ENCODE assay signal across 9 cellular contexts in genomic region chr15:50137330-50137761, GRCh38. TPM values are rescaled to one million over a fixed set of nuclear protein-coding genes. Genes with fewer than 3 reads are reported as not detected.
A peak's percentile ranks its signal among the peaks of the same experiment; 100 is the strongest.
DNase-seq lines count a peak whose midpoint lies in the region; ATAC-seq and TF ChIP-seq lines count a peak whose summit lies in the region.
"Had no signal": no experiment of that assay in that cellular context is flagged by ENCODE, and none has a peak within 500 bp of the region (broad histone marks: within the 10 kb centered on the region; RNA-seq: fewer than 3 reads in every experiment).

No MANE protein-coding gene starts in this region.

- ATAC-seq in HG03378 (IDR thresholded peaks at IDR 0.05; ENCODE audit: unreplicated experiment) (no peak), gastroesophageal sphincter (no peak), HG02623 (IDR thresholded peaks at IDR 0.05; ENCODE audit: unreplicated experiment) (no peak)

- no peaks in the 10 kb centered on the region for H3K9me3 Mint-ChIP-seq in activated naive CD4-positive, alpha-beta T cell treated with anti-CD3 and anti-CD28 coated beads, Interleukin-2, amount 50 U/mL, for 24 hours
- H3K9me3 Mint-ChIP-seq in activated naive CD4-positive, alpha-beta T cell treated with anti-CD3 and anti-CD28 coated beads, Interleukin-2, amount 10 ng/mL, durations not matched to agents 7 days and 5 days, result peaks cover 4% of the 10 kb centered on the region
- no peaks in the 10 kb centered on the region for H3K9me3 Mint-ChIP-seq in type B pancreatic cell

- H3K27me3 ChIP-seq in gastroesophageal sphincter, result no peaks in the 10 kb centered on the region

- no peak for DNase-seq in activated naive CD4-positive, alpha-beta T cell treated with anti-CD3 and anti-CD28 coated beads, Interleukin-2, amount 10 ng/mL, durations not matched to agents 7 days and 5 days
- peak; percentile 49 to 65 for DNase-seq in activated CD4-positive, alpha-beta T cell treated with anti-CD3 and anti-CD28 coated beads, Interleukin-2, amount 50 U/mL, for 48 hours
- DNase-seq in glomerular endothelial cell (ENCODE audit: extremely low read depth, low read depth, low spot score) (peak; percentile 68), type B pancreatic cell (ENCODE audit: extremely low spot score, unreplicated experiment) (no peak)
- DNase-seq: NCI-H446 had no signal

- H3K36me3 ChIP-seq in gastroesophageal sphincter, result no peaks in the 10 kb centered on the region

- peaks cover 4% of the 10 kb centered on the region for H3K27me3 Mint-ChIP-seq in activated naive CD4-positive, alpha-beta T cell treated with anti-CD3 and anti-CD28 coated beads, Interleukin-2, amount 50 U/mL, for 24 hours
- peaks cover 4% of the 10 kb centered on the region for H3K27me3 Mint-ChIP-seq in activated naive CD4-positive, alpha-beta T cell treated with anti-CD3 and anti-CD28 coated beads, Interleukin-2, amount 10 ng/mL, durations not matched to agents 7 days and 5 days
- H3K27me3 Mint-ChIP-seq in type B pancreatic cell, result no peaks in the 10 kb centered on the region

- 64 to 85% methylated on average over 5 to 7 of the region's 7 CpGs for WGBS in gastroesophageal sphincter (ENCODE audit: low coverage in 1 of 2), 2 donors

- no peak overlapping the region for H3K4me3 ChIP-seq in gastroesophageal sphincter

- H3K36me3 Mint-ChIP-seq in activated naive CD4-positive, alpha-beta T cell treated with anti-CD3 and anti-CD28 coated beads, Interleukin-2, amount 50 U/mL, for 24 hours, result no peaks in the 10 kb centered on the region
- H3K36me3 Mint-ChIP-seq in activated naive CD4-positive, alpha-beta T cell treated with anti-CD3 and anti-CD28 coated beads, Interleukin-2, amount 10 ng/mL, durations not matched to agents 7 days and 5 days, result no peaks in the 10 kb centered on the region
- H3K36me3 Mint-ChIP-seq in type B pancreatic cell, result no peaks in the 10 kb centered on the region

- H3K4me3 Mint-ChIP-seq in activated naive CD4-positive, alpha-beta T cell treated with anti-CD3 and anti-CD28 coated beads, Interleukin-2, amount 50 U/mL, for 24 hours, result no peak overlapping the region
- no peak overlapping the region for H3K4me3 Mint-ChIP-seq in activated naive CD4-positive, alpha-beta T cell treated with anti-CD3 and anti-CD28 coated beads, Interleukin-2, amount 10 ng/mL, durations not matched to agents 7 days and 5 days
- H3K4me3 Mint-ChIP-seq in type B pancreatic cell, result no peak overlapping the region

- H3K4me1 ChIP-seq in gastroesophageal sphincter, result peaks cover 0 to 23% (median 0%) of the 10 kb centered on the region in 3 donors

- H3K27ac Mint-ChIP-seq in activated naive CD4-positive, alpha-beta T cell treated with anti-CD3 and anti-CD28 coated beads, Interleukin-2, amount 50 U/mL, for 24 hours, result peak overlapping the region; percentile 70
- H3K27ac Mint-ChIP-seq in activated naive CD4-positive, alpha-beta T cell treated with anti-CD3 and anti-CD28 coated beads, Interleukin-2, amount 10 ng/mL, durations not matched to agents 7 days and 5 days, result no peak overlapping the region
- H3K27ac Mint-ChIP-seq in type B pancreatic cell, result peak overlapping the region; percentile 59

- H3K27ac ChIP-seq in gastroesophageal sphincter, result no peak overlapping the region

- CTCF ChIA-PET in activated naive CD4-positive, alpha-beta T cell treated with anti-CD3 and anti-CD28 coated beads, Interleukin-2, amount 10 ng/mL, durations not matched to agents 7 days and 5 days (lab: Charles Lee), result interaction anchor here (0.7 to 2.3 kb wide), 7 partner anchors 18 to 902 kb away, joined by 3 to 5 read pairs (median 4); partner anchors contain the start of gene ATP8B4

- TF ChIP-seq EP300 in gastroesophageal sphincter (IDR thresholded peaks at IDR 0.05), result no peak

- H3K4me1 Mint-ChIP-seq in activated naive CD4-positive, alpha-beta T cell treated with anti-CD3 and anti-CD28 coated beads, Interleukin-2, amount 50 U/mL, for 24 hours, result peaks cover 5% of the 10 kb centered on the region
- H3K4me1 Mint-ChIP-seq in activated naive CD4-positive, alpha-beta T cell treated with anti-CD3 and anti-CD28 coated beads, Interleukin-2, amount 10 ng/mL, durations not matched to agents 7 days and 5 days, result peaks cover 14% of the 10 kb centered on the region
- H3K4me1 Mint-ChIP-seq in type B pancreatic cell (ENCODE audit: unreplicated experiment), result peaks cover 11% of the 10 kb centered on the region

- no peak for TF ChIP-seq CTCF in type B pancreatic cell (conservative IDR thresholded peaks at IDR 0.05)
- no peak for TF ChIP-seq CTCF in gastroesophageal sphincter (IDR thresholded peaks at IDR 0.05)

- H3K9me3 ChIP-seq in gastroesophageal sphincter, result peaks cover 0 to 7% (median 0%) of the 10 kb centered on the region in 3 donors

- no peak for TF ChIP-seq POLR2A in gastroesophageal sphincter (IDR thresholded peaks at IDR 0.05)

RNA-seq across cellular contexts. Expression of gene ATP8B4, which starts 18.3 kb away (rescaled TPM):
- not detected in 2 replicates for total RNA-seq in glomerular endothelial cell
- 2.2 and 10.3 TPM in 2 replicates for total RNA-seq in type B pancreatic cell (ENCODE audit: low replicate concordance)
- total RNA-seq in gastroesophageal sphincter, result 1 to 10 TPM; 2.0 to 9.8 (median 9.2) TPM

RNA-seq across cellular contexts. Expression of gene SLC27A2, which starts 44.6 kb away (rescaled TPM):
- 0.06 TPM in 1 of 2 replicates, not detected in the other for total RNA-seq in glomerular endothelial cell
- 5.9 and 12.0 TPM in 2 replicates for total RNA-seq in type B pancreatic cell (ENCODE audit: low replicate concordance)
- under 1 TPM in 2 of 4 donors, not detected in 2; 0.13 to 0.22 TPM for total RNA-seq in gastroesophageal sphincter

Comparison
In these comparisons a context has a peak if more than half of its experiments do, and no peak if none do; other contexts are left out.
1. DNase-seq: peak in activated CD4-positive, alpha-beta T cell treated with anti-CD3 and anti-CD28 coated beads, Interleukin-2, amount 50 U/mL, for 48 hours (2 of 2) and glomerular endothelial cell (single experiment); none in activated naive CD4-positive, alpha-beta T cell treated with anti-CD3 and anti-CD28 coated beads, Interleukin-2, amount 10 ng/mL, durations not matched to agents 7 days and 5 days (single experiment) and type B pancreatic cell (single experiment).